Comparison of ENCODE assay signal across 1 cellular context in the genomic region with DNA sequence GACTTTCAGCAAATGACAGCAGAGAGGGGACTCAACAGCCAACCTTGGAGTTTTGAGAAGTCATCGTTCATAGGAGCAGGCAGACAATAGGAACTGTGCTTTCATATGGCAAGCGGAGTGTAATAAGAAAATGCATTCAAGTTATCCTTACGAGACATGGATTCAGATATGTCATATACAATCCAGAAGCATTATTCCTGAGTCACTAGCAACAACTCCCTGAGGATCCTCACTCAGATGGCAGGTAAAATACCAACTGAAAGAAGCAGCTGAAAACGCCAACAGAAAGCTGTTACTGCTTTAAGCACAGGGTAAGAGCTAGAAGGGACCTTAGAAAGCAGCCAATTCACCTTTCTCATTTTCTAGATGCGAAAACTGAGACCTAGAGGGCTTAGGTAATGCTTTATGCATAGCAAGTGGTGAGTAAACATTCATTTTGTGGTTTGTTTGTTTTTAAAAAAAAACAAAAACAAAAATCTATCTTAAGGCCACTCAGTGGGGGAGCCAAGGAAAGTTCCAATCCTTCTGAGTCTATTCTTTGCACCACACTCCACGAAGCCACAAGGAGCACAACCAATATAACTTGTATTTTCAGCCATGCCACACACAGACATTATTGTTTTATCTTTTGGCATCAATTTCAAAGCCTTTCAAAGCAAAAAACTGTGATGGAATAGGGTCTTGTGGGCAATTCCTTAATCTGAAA.
TF ChIP-seq lines count a peak whose summit lies in the region.

No MANE protein-coding gene starts in this region.

TF ChIP-seq in WTC11, 78 proteins besides CTCF, POLR2A, EP300 and RAD21 (continued from another document):
- TF ChIP-seq, protein P1, sequence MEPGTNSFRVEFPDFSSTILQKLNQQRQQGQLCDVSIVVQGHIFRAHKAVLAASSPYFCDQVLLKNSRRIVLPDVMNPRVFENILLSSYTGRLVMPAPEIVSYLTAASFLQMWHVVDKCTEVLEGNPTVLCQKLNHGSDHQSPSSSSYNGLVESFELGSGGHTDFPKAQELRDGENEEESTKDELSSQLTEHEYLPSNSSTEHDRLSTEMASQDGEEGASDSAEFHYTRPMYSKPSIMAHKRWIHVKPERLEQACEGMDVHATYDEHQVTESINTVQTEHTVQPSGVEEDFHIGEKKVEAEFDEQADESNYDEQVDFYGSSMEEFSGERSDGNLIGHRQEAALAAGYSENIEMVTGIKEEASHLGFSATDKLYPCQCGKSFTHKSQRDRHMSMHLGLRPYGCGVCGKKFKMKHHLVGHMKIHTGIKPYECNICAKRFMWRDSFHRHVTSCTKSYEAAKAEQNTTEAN (CRISPR knock-in tag; IDR thresholded peaks at IDR 0.05) = no peak
- TF ChIP-seq, protein P2, sequence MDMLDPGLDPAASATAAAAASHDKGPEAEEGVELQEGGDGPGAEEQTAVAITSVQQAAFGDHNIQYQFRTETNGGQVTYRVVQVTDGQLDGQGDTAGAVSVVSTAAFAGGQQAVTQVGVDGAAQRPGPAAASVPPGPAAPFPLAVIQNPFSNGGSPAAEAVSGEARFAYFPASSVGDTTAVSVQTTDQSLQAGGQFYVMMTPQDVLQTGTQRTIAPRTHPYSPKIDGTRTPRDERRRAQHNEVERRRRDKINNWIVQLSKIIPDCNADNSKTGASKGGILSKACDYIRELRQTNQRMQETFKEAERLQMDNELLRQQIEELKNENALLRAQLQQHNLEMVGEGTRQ (CRISPR knock-in tag; IDR thresholded peaks at IDR 0.05) = no peak
